Comparison of ENCODE assay signal across 21 cellular contexts in the genomic region with DNA sequence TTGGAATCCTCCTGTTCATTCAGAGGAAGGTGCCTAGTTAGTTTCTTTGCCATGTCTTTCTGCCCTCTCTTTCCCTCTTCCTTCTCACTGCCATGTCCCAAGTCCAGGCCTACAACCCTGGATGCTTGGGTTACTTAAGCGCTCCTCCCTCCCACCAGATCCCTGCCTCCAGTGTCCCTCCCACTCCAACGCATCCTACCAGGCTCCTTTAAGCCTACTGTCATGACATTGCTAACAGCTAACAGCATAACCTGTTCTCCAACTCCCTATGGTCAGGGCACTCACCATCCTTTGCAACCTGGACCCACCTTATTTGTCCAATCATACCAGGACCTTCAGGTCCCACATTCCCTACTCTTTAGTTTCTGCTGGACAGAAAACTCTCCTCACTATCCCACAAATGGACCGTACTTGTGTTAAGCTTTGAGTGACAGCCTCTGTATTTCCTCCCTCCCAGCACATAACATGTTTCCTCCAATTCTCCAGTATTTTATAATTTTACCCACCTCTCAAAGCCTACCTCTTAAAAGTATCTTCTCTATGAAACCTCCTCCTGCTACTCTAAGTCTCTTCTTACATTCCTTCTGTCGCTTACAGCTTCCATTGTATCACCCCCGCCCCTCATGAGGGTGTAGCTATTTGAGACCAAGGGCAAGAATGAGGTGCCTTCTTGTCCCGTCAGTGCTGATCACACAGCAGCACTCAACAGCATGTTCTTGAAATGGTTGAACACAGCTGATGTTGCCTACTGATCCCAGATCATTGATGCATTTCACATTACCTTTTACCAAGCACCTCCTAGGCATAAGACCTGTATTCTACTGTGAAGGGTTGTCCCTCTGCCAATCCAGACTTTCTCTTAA. TPM values are rescaled to one million over a fixed set of nuclear protein-coding genes. Genes with fewer than 3 reads are reported as not detected.
DNase-seq lines count a peak whose midpoint lies in the region; ATAC-seq, FAIRE-seq and TF ChIP-seq lines count a peak whose summit lies in the region.
"Had no signal": no experiment of that assay in that cellular context is flagged by ENCODE, and none has a peak within 500 bp of the region (broad histone marks: within the 10 kb centered on the region; RNA-seq: fewer than 3 reads in every experiment).

No MANE protein-coding gene starts in this region.

- intact Hi-C loops in left colon (cut with DNase I, micrococcal nuclease) = no loop called here

- peak; percentile 62 for ATAC-seq in left colon
- ATAC-seq in stimulated activated memory B cell treated with anti-CD40 and anti-IgM and Interleukin-4, amounts not matched to agents 10 μg/mL and 1 μg/mL and 100 μg/mL, for 72 hours = no peak
- no peak for ATAC-seq in natural killer cell treated with Interleukin-12 subunit alpha and Interleukin-12 subunit beta and Interleukin-15 and Interleukin-18, amount 100 ng/mL, for 72 hours
- no peak for ATAC-seq in GM18909 (IDR thresholded peaks at IDR 0.05; ENCODE audit: poor library complexity, unreplicated experiment)
- ATAC-seq: Panc1, T-cell had no signal

- H3K9me3 Mint-ChIP-seq in stimulated activated memory B cell treated with anti-CD40 and anti-IgM and Interleukin-4, amounts not matched to agents 10 μg/mL and 1 μg/mL and 100 μg/mL, for 72 hours = no peaks in the 10 kb centered on the region
- H3K9me3 Mint-ChIP-seq in natural killer cell treated with Interleukin-12 subunit alpha and Interleukin-12 subunit beta and Interleukin-15 and Interleukin-18, amount 100 ng/mL, for 72 hours = no peaks in the 10 kb centered on the region
- H3K9me3 Mint-ChIP-seq: T-cell had no signal

- peaks cover 45% of the 10 kb centered on the region for H3K36me3 Mint-ChIP-seq in stimulated activated memory B cell treated with anti-CD40 and anti-IgM and Interleukin-4, amounts not matched to agents 10 μg/mL and 1 μg/mL and 100 μg/mL, for 72 hours
- H3K36me3 Mint-ChIP-seq in natural killer cell treated with Interleukin-12 subunit alpha and Interleukin-12 subunit beta and Interleukin-15 and Interleukin-18, amount 100 ng/mL, for 72 hours = no peaks in the 10 kb centered on the region
- H3K36me3 Mint-ChIP-seq: T-cell had no signal

- peak overlapping the region; percentile 94 for H3K27ac ChIP-seq in VCaP
- H3K27ac ChIP-seq: ovary had no signal

- peaks cover 72% of the 10 kb centered on the region for H3K4me1 Mint-ChIP-seq in stimulated activated memory B cell treated with anti-CD40 and anti-IgM and Interleukin-4, amounts not matched to agents 10 μg/mL and 1 μg/mL and 100 μg/mL, for 72 hours
- no peaks in the 10 kb centered on the region for H3K4me1 Mint-ChIP-seq in natural killer cell treated with Interleukin-12 subunit alpha and Interleukin-12 subunit beta and Interleukin-15 and Interleukin-18, amount 100 ng/mL, for 72 hours (ENCODE audit: low read depth in 2 of 2)
- H3K4me1 Mint-ChIP-seq: T-cell had no signal

- H3K4me3 Mint-ChIP-seq in stimulated activated memory B cell treated with anti-CD40 and anti-IgM and Interleukin-4, amounts not matched to agents 10 μg/mL and 1 μg/mL and 100 μg/mL, for 72 hours = peak overlapping the region; percentile 95
- H3K4me3 Mint-ChIP-seq in natural killer cell treated with Interleukin-12 subunit alpha and Interleukin-12 subunit beta and Interleukin-15 and Interleukin-18, amount 100 ng/mL, for 72 hours = no peak overlapping the region

- peak overlapping the region; percentile 90 for H3K27ac Mint-ChIP-seq in stimulated activated memory B cell treated with anti-CD40 and anti-IgM and Interleukin-4, amounts not matched to agents 10 μg/mL and 1 μg/mL and 100 μg/mL, for 72 hours
- H3K27ac Mint-ChIP-seq in natural killer cell treated with Interleukin-12 subunit alpha and Interleukin-12 subunit beta and Interleukin-15 and Interleukin-18, amount 100 ng/mL, for 72 hours = no peak overlapping the region
- H3K27ac Mint-ChIP-seq: T-cell had no signal

- no peak for TF ChIP-seq CTCF in VCaP (conservative IDR thresholded peaks at IDR 0.05)

- DNase-seq in GM12892 (ENCODE audit: insufficient read length) (no peak), left colon (peak; percentile 48 to 62), NOMO-1 (lab: John Stamatoyannopoulos, UW; ENCODE audit: unreplicated experiment in 2 of 2) (no peak), RKO (ENCODE audit: low spot score) (no peak)
- no peak for DNase-seq in natural killer cell treated with Interleukin-12 subunit alpha and Interleukin-12 subunit beta and Interleukin-15 and Interleukin-18, amount 100 ng/mL, for 72 hours (ENCODE audit: low spot score)
- DNase-seq: activated CD4-positive, alpha-beta T cell treated with anti-CD3 and anti-CD28 coated beads for 48 hours; activated T-cell treated with anti-CD3 and anti-CD28 coated beads, Interleukin-2, amount 50 U/mL, for 1 hour; amygdala; BE2C; dermis blood vessel endothelial cell; EL; GOT3; NCI-H1694; ovary; T-cell had no signal

- no peaks in the 10 kb centered on the region for H3K27me3 Mint-ChIP-seq in stimulated activated memory B cell treated with anti-CD40 and anti-IgM and Interleukin-4, amounts not matched to agents 10 μg/mL and 1 μg/mL and 100 μg/mL, for 72 hours
- H3K27me3 Mint-ChIP-seq in natural killer cell treated with Interleukin-12 subunit alpha and Interleukin-12 subunit beta and Interleukin-15 and Interleukin-18, amount 100 ng/mL, for 72 hours = peaks cover 19 to 35% of the 10 kb centered on the region in 2 donors

- peak; percentile 91 for FAIRE-seq in GM12892 (lab: Jason Lieb, UNC)

- TF ChIP-seq POLR2A in GM12892 (IDR thresholded peaks at IDR 0.05; ENCODE audit: low read depth, low read length) = no peak

RNA-seq across cellular contexts. Expression of gene BLNK, which starts 1.7 kb away (rescaled TPM):
- 106 TPM for polyA plus RNA-seq in GM12892 (2012; ENCODE audit: missing spikeins)
- total RNA-seq in left colon = 10 to 100 TPM; 22.1 to 24.9 TPM
- 1 to 10 TPM in 1 of 2 donors, not detected in 1; 1.0 TPM for total RNA-seq in natural killer cell treated with Interleukin-12 subunit alpha and Interleukin-12 subunit beta and Interleukin-15 and Interleukin-18, amount 100 ng/mL, for 72 hours
- total RNA-seq: dermis blood vessel endothelial cell, lung microvascular endothelial cell, NCI-H460 had no signal

RNA-seq across cellular contexts. Expression of gene DNTT, which starts 34.6 kb away (rescaled TPM):
- polyA plus RNA-seq in GM12892 (2012; ENCODE audit: missing spikeins) = not detected
- not detected for total RNA-seq in left colon
- not detected for total RNA-seq in natural killer cell treated with Interleukin-12 subunit alpha and Interleukin-12 subunit beta and Interleukin-15 and Interleukin-18, amount 100 ng/mL, for 72 hours
- total RNA-seq: dermis blood vessel endothelial cell, lung microvascular endothelial cell, NCI-H460, ovary had no signal
- polyA plus RNA-seq: ovary had no signal

Comparison
In these comparisons a context has a peak if more than half of its experiments do, and no peak if none do; other contexts are left out.
1. DNase-seq: peak in left colon (2 of 2); none in GM12892 (single experiment), NOMO-1 (0 of 2), natural killer cell treated with Interleukin-12 subunit alpha and Interleukin-12 subunit beta and Interleukin-15 and Interleukin-18, amount 100 ng/mL, for 72 hours (single experiment) and RKO (single experiment).
2. RNA of gene BLNK, which starts 1.7 kb away (total RNA-seq): 22.1 to 24.9 TPM in left colon; 1.0 TPM in natural killer cell treated with Interleukin-12 subunit alpha and Interleukin-12 subunit beta and Interleukin-15 and Interleukin-18, amount 100 ng/mL, for 72 hours; every median in the first group is over 10 times any median in the second.